In genomic region chr5:141224844-141225243, GRCh38 we compare ENCODE assay signal across 14 cellular contexts. TPM values are rescaled to one million over a fixed set of nuclear protein-coding genes. Genes with fewer than 3 reads are reported as not detected.
"Had no signal": no experiment of that assay in that cellular context is flagged by ENCODE, and none has a peak within 500 bp of the region (broad histone marks: within the 10 kb centered on the region; RNA-seq: fewer than 3 reads in every experiment).

No MANE protein-coding gene starts in this region.

RNA-seq across cellular contexts. Expression of gene PCDHB14, which starts 1.7 kb away (rescaled TPM):
- total RNA-seq: activated CD4-positive, alpha-beta memory T cell treated with anti-CD3 and anti-CD28 coated beads for 36 hours; activated CD4-positive, alpha-beta memory T cell treated with anti-CD3 and anti-CD28 coated beads, Interleukin-2, amount 10 ng/mL, durations not matched to agents 7 days and 5 days; activated CD4-positive, alpha-beta T cell treated with anti-CD3 and anti-CD28 coated beads for 36 hours; activated CD4-positive, alpha-beta T cell treated with anti-CD3 and anti-CD28 coated beads, Interleukin-2, amount 10 ng/mL, durations not matched to agents 24 days and 14 days; activated CD4-positive, alpha-beta T cell treated with anti-CD3 and anti-CD28 coated beads, Interleukin-2, amount 10 ng/mL, durations not matched to agents 7 days and 5 days; activated CD8-positive, alpha-beta memory T cell treated with anti-CD3 and anti-CD28 coated beads for 36 hours; activated CD8-positive, alpha-beta memory T cell treated with anti-CD3 and anti-CD28 coated beads, Interleukin-2, amount 10 ng/mL, durations not matched to agents 7 days and 5 days; activated CD8-positive, alpha-beta T cell treated with anti-CD3 and anti-CD28 coated beads for 36 hours; activated CD8-positive, alpha-beta T cell treated with anti-CD3 and anti-CD28 coated beads, Interleukin-2, amount 10 ng/mL, durations not matched to agents 7 days and 5 days; T-helper 1 cell treated with Interleukin-12 subunit alpha and Interleukin-12 subunit beta and Interleukin-4 antibody, amounts not matched to agents 30 ng/mL and 1 ng/mL, for 36 hours; T-helper 17 cell; T-helper 2 cell treated with Interferon-gamma antibody and Interleukin-4, amounts not matched to agents 100 ng/mL and 5 ng/mL, for 36 hours had no signal

RNA-seq across cellular contexts. Expression of gene PCDHB13, which starts 11.1 kb away (rescaled TPM):
- total RNA-seq: activated CD4-positive, alpha-beta memory T cell treated with anti-CD3 and anti-CD28 coated beads for 36 hours; activated CD4-positive, alpha-beta memory T cell treated with anti-CD3 and anti-CD28 coated beads, Interleukin-2, amount 10 ng/mL, durations not matched to agents 7 days and 5 days; activated CD4-positive, alpha-beta T cell treated with anti-CD3 and anti-CD28 coated beads for 36 hours; activated CD4-positive, alpha-beta T cell treated with anti-CD3 and anti-CD28 coated beads, Interleukin-2, amount 10 ng/mL, durations not matched to agents 7 days and 5 days; activated CD8-positive, alpha-beta memory T cell treated with anti-CD3 and anti-CD28 coated beads for 36 hours; activated CD8-positive, alpha-beta memory T cell treated with anti-CD3 and anti-CD28 coated beads, Interleukin-2, amount 10 ng/mL, durations not matched to agents 7 days and 5 days; activated CD8-positive, alpha-beta T cell treated with anti-CD3 and anti-CD28 coated beads for 36 hours; activated CD8-positive, alpha-beta T cell treated with anti-CD3 and anti-CD28 coated beads, Interleukin-2, amount 10 ng/mL, durations not matched to agents 7 days and 5 days; T-helper 1 cell treated with Interleukin-12 subunit alpha and Interleukin-12 subunit beta and Interleukin-4 antibody, amounts not matched to agents 30 ng/mL and 1 ng/mL, for 36 hours; T-helper 17 cell; T-helper 2 cell treated with Interferon-gamma antibody and Interleukin-4, amounts not matched to agents 100 ng/mL and 5 ng/mL, for 36 hours had no signal

RNA-seq across cellular contexts. Expression of gene PCDHB12, which starts 16.3 kb away (rescaled TPM):
- total RNA-seq: activated B cell treated with CpG ODN at 0.5 μM for 24 hours; activated CD4-positive, alpha-beta memory T cell treated with anti-CD3 and anti-CD28 coated beads for 36 hours; activated CD4-positive, alpha-beta memory T cell treated with anti-CD3 and anti-CD28 coated beads, Interleukin-2, amount 10 ng/mL, durations not matched to agents 7 days and 5 days; activated CD4-positive, alpha-beta T cell treated with anti-CD3 and anti-CD28 coated beads for 36 hours; activated CD4-positive, alpha-beta T cell treated with anti-CD3 and anti-CD28 coated beads, Interleukin-2, amount 10 ng/mL, durations not matched to agents 24 days and 14 days; activated CD4-positive, alpha-beta T cell treated with anti-CD3 and anti-CD28 coated beads, Interleukin-2, amount 10 ng/mL, durations not matched to agents 7 days and 5 days; activated CD8-positive, alpha-beta memory T cell treated with anti-CD3 and anti-CD28 coated beads for 36 hours; activated CD8-positive, alpha-beta memory T cell treated with anti-CD3 and anti-CD28 coated beads, Interleukin-2, amount 10 ng/mL, durations not matched to agents 7 days and 5 days; activated CD8-positive, alpha-beta T cell treated with anti-CD3 and anti-CD28 coated beads for 36 hours; activated CD8-positive, alpha-beta T cell treated with anti-CD3 and anti-CD28 coated beads, Interleukin-2, amount 10 ng/mL, durations not matched to agents 7 days and 5 days; T-cell; T-helper 1 cell treated with Interleukin-12 subunit alpha and Interleukin-12 subunit beta and Interleukin-4 antibody, amounts not matched to agents 30 ng/mL and 1 ng/mL, for 36 hours; T-helper 17 cell; T-helper 2 cell treated with Interferon-gamma antibody and Interleukin-4, amounts not matched to agents 100 ng/mL and 5 ng/mL, for 36 hours had no signal

RNA-seq across cellular contexts. Expression of gene PCDHB15, which starts 20.4 kb away (rescaled TPM):
- total RNA-seq: activated B cell treated with CpG ODN at 0.5 μM for 24 hours; activated CD4-positive, alpha-beta memory T cell treated with anti-CD3 and anti-CD28 coated beads for 36 hours; activated CD4-positive, alpha-beta memory T cell treated with anti-CD3 and anti-CD28 coated beads, Interleukin-2, amount 10 ng/mL, durations not matched to agents 7 days and 5 days; activated CD4-positive, alpha-beta T cell treated with anti-CD3 and anti-CD28 coated beads for 36 hours; activated CD4-positive, alpha-beta T cell treated with anti-CD3 and anti-CD28 coated beads, Interleukin-2, amount 10 ng/mL, durations not matched to agents 24 days and 14 days; activated CD4-positive, alpha-beta T cell treated with anti-CD3 and anti-CD28 coated beads, Interleukin-2, amount 10 ng/mL, durations not matched to agents 7 days and 5 days; activated CD8-positive, alpha-beta memory T cell treated with anti-CD3 and anti-CD28 coated beads for 36 hours; activated CD8-positive, alpha-beta memory T cell treated with anti-CD3 and anti-CD28 coated beads, Interleukin-2, amount 10 ng/mL, durations not matched to agents 7 days and 5 days; activated CD8-positive, alpha-beta T cell treated with anti-CD3 and anti-CD28 coated beads for 36 hours; activated CD8-positive, alpha-beta T cell treated with anti-CD3 and anti-CD28 coated beads, Interleukin-2, amount 10 ng/mL, durations not matched to agents 7 days and 5 days; T-helper 1 cell treated with Interleukin-12 subunit alpha and Interleukin-12 subunit beta and Interleukin-4 antibody, amounts not matched to agents 30 ng/mL and 1 ng/mL, for 36 hours; T-helper 2 cell treated with Interferon-gamma antibody and Interleukin-4, amounts not matched to agents 100 ng/mL and 5 ng/mL, for 36 hours had no signal

RNA-seq across cellular contexts. Expression of gene PCDHB11, which starts 25.4 kb away (rescaled TPM):
- total RNA-seq: activated B cell treated with CpG ODN at 0.5 μM for 24 hours; activated CD4-positive, alpha-beta memory T cell treated with anti-CD3 and anti-CD28 coated beads for 36 hours; activated CD4-positive, alpha-beta memory T cell treated with anti-CD3 and anti-CD28 coated beads, Interleukin-2, amount 10 ng/mL, durations not matched to agents 7 days and 5 days; activated CD4-positive, alpha-beta T cell treated with anti-CD3 and anti-CD28 coated beads for 36 hours; activated CD4-positive, alpha-beta T cell treated with anti-CD3 and anti-CD28 coated beads, Interleukin-2, amount 10 ng/mL, durations not matched to agents 24 days and 14 days; activated CD4-positive, alpha-beta T cell treated with anti-CD3 and anti-CD28 coated beads, Interleukin-2, amount 10 ng/mL, durations not matched to agents 7 days and 5 days; activated CD8-positive, alpha-beta memory T cell treated with anti-CD3 and anti-CD28 coated beads for 36 hours; activated CD8-positive, alpha-beta memory T cell treated with anti-CD3 and anti-CD28 coated beads, Interleukin-2, amount 10 ng/mL, durations not matched to agents 7 days and 5 days; activated CD8-positive, alpha-beta T cell treated with anti-CD3 and anti-CD28 coated beads for 36 hours; activated CD8-positive, alpha-beta T cell treated with anti-CD3 and anti-CD28 coated beads, Interleukin-2, amount 10 ng/mL, durations not matched to agents 7 days and 5 days; T-cell; T-helper 1 cell treated with Interleukin-12 subunit alpha and Interleukin-12 subunit beta and Interleukin-4 antibody, amounts not matched to agents 30 ng/mL and 1 ng/mL, for 36 hours; T-helper 17 cell; T-helper 2 cell treated with Interferon-gamma antibody and Interleukin-4, amounts not matched to agents 100 ng/mL and 5 ng/mL, for 36 hours had no signal
